ENCODE assay signal across 8 cellular contexts in genomic region chr11:115759622-115760527, GRCh38.
DNase-seq lines count a peak whose midpoint lies in the region; ATAC-seq, FAIRE-seq and TF ChIP-seq lines count a peak whose summit lies in the region.

No MANE protein-coding gene starts in this region.

- intact Hi-C loops in mammary epithelial cell (cut with micrococcal nuclease), result no loop called here
- intact Hi-C loops in spleen (cut with DNase I; ENCODE audit: low total_unique reads), result no loop called here

- peaks cover 47% of the 10 kb centered on the region for H3K27me3 ChIP-seq in HUES64 (ENCODE audit: insufficient read depth, low read length)
- H3K27me3 ChIP-seq in mammary epithelial cell (ENCODE audit: insufficient read depth, low read length), result peaks cover 4% of the 10 kb centered on the region
- H3K27me3 ChIP-seq in spleen (replicated peaks in 1 of 7), result peaks cover 0 to 49% (median 13%) of the 10 kb centered on the region in 7 donors

- no peak for TF ChIP-seq CTCF in mammary epithelial cell (conservative IDR thresholded peaks at IDR 0.05 in 1 of 2, IDR thresholded peaks at IDR 0.05 in 1 of 2; ENCODE audit: extremely low read depth in 1 of 2, insufficient read depth in 1 of 2, low read depth in 1 of 2, low read length in 2 of 2)
- no peak for TF ChIP-seq CTCF in spleen (IDR thresholded peaks at IDR 0.05 in 8 of 11, conservative IDR thresholded peaks at IDR 0.05 in 3 of 11)
- no peak for TF ChIP-seq CTCF in D721Med (IDR thresholded peaks at IDR 0.05; ENCODE audit: insufficient read depth, missing control alignments)

- no peak for TF ChIP-seq POLR2A in spleen (IDR thresholded peaks at IDR 0.05)

- H3K4me3 ChIP-seq in HUES64 (ENCODE audit: low read length) (peak overlapping the region; percentile 65), mammary epithelial cell (replicated peaks in 1 of 3; ENCODE audit: insufficient read depth in 1 of 3, low read depth in 2 of 3, low read length in 3 of 3) (peak overlapping the region; percentile 50 to 58 (median 51)), spleen (peak overlapping the region; percentile 28 to 74 (median 45))

- no peaks in the 10 kb centered on the region for H3K9me3 ChIP-seq in HUES64 (ENCODE audit: insufficient read depth, low read depth, low read length)
- no peaks in the 10 kb centered on the region for H3K9me3 ChIP-seq in mammary epithelial cell (replicated peaks; ENCODE audit: insufficient read depth, low read length)
- no peaks in the 10 kb centered on the region for H3K9me3 ChIP-seq in spleen

- in situ Hi-C loops in mammary epithelial cell (cut with MboI; ENCODE audit: low sequenced_read_pairs in 2 of 2), result no loop called here

- BruUV-seq in mammary epithelial cell (replicated peaks; lab: Mats Ljungman, UMichigan), result no TSS peak

- H2AFZ ChIP-seq in mammary epithelial cell (ENCODE audit: low read depth, low read length), result peak overlapping the region; percentile 91

- dilution Hi-C loops in mammary epithelial cell (cut with HindIII; ENCODE audit: low sequenced_read_pairs), result no loop called here

- ATAC-seq in left lobe of liver, result peak; percentile 64

- WGBS in HUES64, result 3% methylated on average over 70 of the region's 74 CpGs
- WGBS in mammary epithelial cell (ENCODE audit: low coverage, missing lambda C conversion rate), result 17% methylated on average over 17 of the region's 74 CpGs
- 6 to 10% (median 6%) methylated on average over 52 to 74 of the region's 74 CpGs for WGBS in spleen, 5 donors

- CTCF ChIA-PET in mammary epithelial cell (lab: Charles Lee; ENCODE audit: low non-redundant PET), result no interaction called here

- no peaks in the 10 kb centered on the region for H3K79me2 ChIP-seq in mammary epithelial cell (ENCODE audit: insufficient read depth, low read length)

- no peak overlapping the region for H3K27ac ChIP-seq in HUES64 (ENCODE audit: low read depth, low read length)
- H3K27ac ChIP-seq in mammary epithelial cell (ENCODE audit: insufficient read depth, low read depth, low read length), result no peak overlapping the region
- H3K27ac ChIP-seq in spleen, result peak overlapping the region in 1 of 8 donors; percentile 6

- no peak for DNase-seq in mammary epithelial cell
- no peak for DNase-seq in left lobe of liver (ENCODE audit: low spot score)
- no peak for DNase-seq in spleen
- DNase-seq in D721Med (ENCODE audit: insufficient read length, low spot score), result no peak
- no peak for DNase-seq in GF-D8 (lab: John Stamatoyannopoulos, UW)
- no peak for DNase-seq in amniotic stem cell (lab: John Stamatoyannopoulos, UW)
- no peak for DNase-seq in UCSD-AML1 (lab: John Stamatoyannopoulos, UW; ENCODE audit: unreplicated experiment)

- FAIRE-seq in D721Med (lab: Jason Lieb, UNC), result no peak

- H3K4me2 ChIP-seq in mammary epithelial cell (ENCODE audit: insufficient read depth, low read depth, low read length), result peak overlapping the region; percentile 90

- no peaks in the 10 kb centered on the region for H3K36me3 ChIP-seq in HUES64 (ENCODE audit: insufficient read depth, low read length)
- H3K36me3 ChIP-seq in mammary epithelial cell (ENCODE audit: insufficient read depth, low read length), result no peaks in the 10 kb centered on the region
- H3K36me3 ChIP-seq in spleen, result no peaks in the 10 kb centered on the region

- H4K20me1 ChIP-seq in mammary epithelial cell (ENCODE audit: insufficient read depth, low read length), result no peaks in the 10 kb centered on the region

- H3K4me1 ChIP-seq in HUES64 (ENCODE audit: insufficient read depth, low read length), result no peaks in the 10 kb centered on the region
- peaks cover 11% of the 10 kb centered on the region for H3K4me1 ChIP-seq in mammary epithelial cell (ENCODE audit: insufficient read depth, low read length)
- peaks cover 0 to 19% (median 8%) of the 10 kb centered on the region in 6 donors for H3K4me1 ChIP-seq in spleen

- H3K9ac ChIP-seq in HUES64 (ENCODE audit: low read depth, low read length) (peak overlapping the region; percentile 39; the same call in 1 of the 2 replicates), mammary epithelial cell (ENCODE audit: insufficient read depth, low read length) (no peak overlapping the region)
